ENCODE assay signal across 18 cellular contexts in genomic region chr6:27081931-27082330, GRCh38.
"Had no signal": no experiment of that assay in that cellular context is flagged by ENCODE, and none has a peak within 500 bp of the region (broad histone marks: within the 10 kb centered on the region; RNA-seq: fewer than 3 reads in every experiment).

No MANE protein-coding gene starts in this region.

- H3K4me3 ChIP-seq: colonic mucosa, esophagus squamous epithelium, left lung, thyroid gland had no signal

- DNase-seq: activated B cell treated with CpG ODN at 0.5 μM for 24 hours; activated CD4-positive, alpha-beta T cell treated with anti-CD3 and anti-CD28 coated beads, Interleukin-2, amount 10 ng/mL, durations not matched to agents 24 days and 14 days; activated CD8-positive, alpha-beta memory T cell treated with anti-CD3 and anti-CD28 coated beads, Interleukin-2, amount 50 U/mL, for 48 hours; activated CD8-positive, alpha-beta T cell treated with anti-CD3 and anti-CD28 coated beads, Interleukin-2, amount 10 ng/mL, durations not matched to agents 7 days and 5 days; activated gamma-delta T cell; activated T-cell treated with anti-CD3 and anti-CD28 coated beads, Interleukin-2, amount 50 U/mL, for 72 hours; amniotic stem cell; caudate nucleus; colonic mucosa; effector CD4-positive, alpha-beta T cell; esophagus squamous epithelium; hippocampal formation; kidney; left lung; natural killer cell; thyroid gland had no signal

- ATAC-seq: activated CD8-positive, alpha-beta T cell treated with anti-CD3 and anti-CD28 coated beads, Interleukin-2, amount 10 ng/mL, durations not matched to agents 7 days and 5 days; activated naive CD4-positive, alpha-beta T cell treated with anti-CD3 and anti-CD28 coated beads, Interleukin-2, amount 50 U/mL, for 72 hours; activated T-cell treated with anti-CD3 and anti-CD28 coated beads, Interleukin-2, amount 50 U/mL, for 72 hours; left lung; natural killer cell; stimulated activated memory B cell treated with anti-CD40 and anti-IgM and Interleukin-4, amounts not matched to agents 10 μg/mL and 1 μg/mL and 100 μg/mL, for 72 hours had no signal
